Comparison of ENCODE assay signal across 18 cellular contexts in the genomic region with DNA sequence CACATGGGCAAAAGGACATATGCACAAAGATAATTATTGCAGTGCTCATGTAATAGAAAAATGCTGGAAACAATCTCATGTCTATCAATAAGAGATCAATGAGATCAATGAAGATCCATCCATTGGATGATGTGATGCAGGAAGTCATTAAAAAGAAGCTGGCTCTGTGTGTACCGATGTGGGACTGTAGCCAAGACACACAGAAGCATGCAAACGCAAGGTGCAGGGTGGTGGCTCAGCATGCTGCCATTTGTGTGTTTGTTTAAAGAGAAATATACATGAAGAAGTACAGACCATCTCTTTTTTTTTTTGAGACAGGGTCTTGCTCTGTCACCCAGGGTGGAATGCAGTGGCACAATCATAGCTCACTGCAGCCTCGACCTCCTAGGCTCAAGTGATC. TPM values are rescaled to one million over a fixed set of nuclear protein-coding genes. Genes with fewer than 3 reads are reported as not detected.
DNase-seq lines count a peak whose midpoint lies in the region; ATAC-seq and TF ChIP-seq lines count a peak whose summit lies in the region.
"Had no signal": no experiment of that assay in that cellular context is flagged by ENCODE, and none has a peak within 500 bp of the region (broad histone marks: within the 10 kb centered on the region; RNA-seq: fewer than 3 reads in every experiment).

No MANE protein-coding gene starts in this region.

- H3K36me3 ChIP-seq in mucosa of descending colon (ENCODE audit: low read depth): no peaks in the 10 kb centered on the region
- H3K36me3 ChIP-seq: BLaER1, HAP-1 had no signal

- TF ChIP-seq CTCF in mucosa of descending colon (IDR thresholded peaks at IDR 0.05): no peak

- no peak overlapping the region for H3K4me3 ChIP-seq in mucosa of descending colon
- H3K4me3 ChIP-seq: BLaER1, HAP-1, K562, PC-9, SK-N-MC had no signal

- no peaks in the 10 kb centered on the region for H3K9me3 ChIP-seq in mucosa of descending colon
- H3K9me3 ChIP-seq: BLaER1, HAP-1 had no signal

- intact Hi-C loops in mucosa of descending colon (cut with DNase I, micrococcal nuclease): no loop called here

- H3K4me1 ChIP-seq in mucosa of descending colon (ENCODE audit: low read depth): no peaks in the 10 kb centered on the region
- H3K4me1 ChIP-seq: HAP-1 had no signal

- DNase-seq in DMS153 treated with DMSO at 0.1 percent for 48 hours (lab: John Stamatoyannopoulos, UW; ENCODE audit: unreplicated experiment) (peak; percentile 31), NCI-H1105 (lab: John Stamatoyannopoulos, UW) (peak; percentile 9), NCI-H69 (lab: John Stamatoyannopoulos, UW) (peak; percentile 77), mucosa of descending colon (peak in 1 of 3 donors; percentile 57), hepatic stellate cell (ENCODE audit: low spot score) (no peak)
- DNase-seq in stimulated activated naive CD8-positive, alpha-beta T cell treated with anti-CD3 and anti-CD28 coated beads, Interleukin-15, Interleukin-2, amounts not matched to agents 100 U/mL and 50 U/mL, for 24 hours: no peak
- DNase-seq: CD8-positive, alpha-beta memory T cell; DMS79 treated with DMSO at 0.1 percent for 48 hours; NCI-H2171; NCI-H524; T-cell; T1000 had no signal

- ATAC-seq in mucosa of descending colon: peak; percentile 63
- no peak for ATAC-seq in HG03460 (IDR thresholded peaks at IDR 0.05; ENCODE audit: unreplicated experiment)
- ATAC-seq in stimulated activated naive CD8-positive, alpha-beta T cell treated with anti-CD3 and anti-CD28 coated beads, Interleukin-15, Interleukin-2, amounts not matched to agents 100 U/mL and 50 U/mL, for 24 hours: no peak
- ATAC-seq: K562, T-cell had no signal

RNA-seq across cellular contexts. Expression of gene KCNB1, which starts 33.1 kb away (rescaled TPM):
- 10 to 100 TPM in 1 of 3 donors, 1 to 10 TPM in 1, under 1 TPM in 1; 0.46 to 14.6 (median 2.3) TPM for total RNA-seq in mucosa of descending colon
- total RNA-seq: K562 had no signal

RNA-seq across cellular contexts. Expression of gene PTGIS, which starts 52.3 kb away (rescaled TPM):
- 10 to 100 TPM in 2 of 3 donors, 1 to 10 TPM in 1; 3.8 to 45.8 (median 12.3) TPM for total RNA-seq in mucosa of descending colon
- total RNA-seq: K562 had no signal

Comparison
In these comparisons a context has a peak if more than half of its experiments do, and no peak if none do; other contexts are left out.
1. DNase-seq: peak in DMS153 treated with DMSO at 0.1 percent for 48 hours (single experiment), NCI-H1105 (single experiment) and NCI-H69 (single experiment); none in hepatic stellate cell (single experiment) and stimulated activated naive CD8-positive, alpha-beta T cell treated with anti-CD3 and anti-CD28 coated beads, Interleukin-15, Interleukin-2, amounts not matched to agents 100 U/mL and 50 U/mL, for 24 hours (single experiment).